In the genomic region with DNA sequence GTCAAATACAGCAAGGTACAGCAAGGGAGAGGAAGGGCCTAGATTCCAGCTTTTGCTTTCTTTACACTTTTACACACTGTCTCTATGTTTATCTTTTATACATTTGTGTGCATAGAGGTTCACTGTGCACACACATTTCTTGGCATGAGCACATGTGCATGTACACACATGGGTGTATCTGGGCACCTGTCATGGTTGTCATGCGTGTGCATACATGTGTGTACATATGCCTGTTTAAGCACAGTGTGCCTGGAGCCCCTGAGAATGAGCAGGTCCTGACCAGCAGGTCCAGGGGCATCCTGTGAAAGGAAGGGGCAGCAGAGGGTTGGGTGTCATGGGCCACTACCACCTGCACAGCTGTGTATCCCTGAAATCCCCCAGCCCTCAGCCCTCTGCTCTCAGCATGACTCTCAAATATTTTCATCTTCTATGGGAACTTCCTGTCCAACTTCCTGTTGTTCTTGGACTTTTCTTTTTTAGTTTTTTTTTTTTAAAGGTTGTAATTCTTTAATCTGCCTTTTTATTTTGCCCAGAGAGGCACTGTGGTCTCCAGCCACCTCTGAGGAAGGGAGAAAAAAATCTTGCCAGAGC, we compare ENCODE assay signal across 16 cellular contexts.
DNase-seq lines count a peak whose midpoint lies in the region; ATAC-seq and TF ChIP-seq lines count a peak whose summit lies in the region.
"Had no signal": no experiment of that assay in that cellular context is flagged by ENCODE, and none has a peak within 500 bp of the region (broad histone marks: within the 10 kb centered on the region; RNA-seq: fewer than 3 reads in every experiment).

No MANE protein-coding gene starts in this region.

- H3K4me1 ChIP-seq in BLaER1 treated with 17β-estradiol and CSF1 and Interleukin-3, amounts not matched to agents 10 nM and 100 nM, result peaks cover 18 to 30% (median 25%) of the 10 kb centered on the region in 10 experiments
- H3K4me1 ChIP-seq: HAP-1 had no signal

- no peaks in the 10 kb centered on the region for H3K27me3 Mint-ChIP-seq in chondrocyte (ENCODE audit: low read depth)
- H3K27me3 Mint-ChIP-seq in nephron (ENCODE audit: low read depth), result no peaks in the 10 kb centered on the region

- H3K4me1 Mint-ChIP-seq in chondrocyte (ENCODE audit: low read depth) (peaks cover 18% of the 10 kb centered on the region), nephron (no peaks in the 10 kb centered on the region)

- no peaks in the 10 kb centered on the region for H4K20me1 ChIP-seq in BLaER1 treated with 17β-estradiol and CSF1 and Interleukin-3, amounts not matched to agents 10 nM and 100 nM

- H3K27ac Mint-ChIP-seq in chondrocyte (ENCODE audit: unreplicated experiment) (peak overlapping the region; percentile 63), nephron (peak overlapping the region in 2 of 3 experiments; percentile 17 to 58)

- no peaks in the 10 kb centered on the region for H3K36me3 Mint-ChIP-seq in chondrocyte (ENCODE audit: low read depth)
- no peaks in the 10 kb centered on the region for H3K36me3 Mint-ChIP-seq in nephron (ENCODE audit: low read depth)
- H3K36me3 Mint-ChIP-seq: CD14-positive monocyte had no signal

- no peak for TF ChIP-seq CTCF in GM13977 (IDR thresholded peaks at IDR 0.05; ENCODE audit: extremely low read depth, insufficient read depth, missing control alignments)
- no peak for TF ChIP-seq CTCF in chondrocyte (IDR thresholded peaks at IDR 0.05)
- TF ChIP-seq CTCF in nephron (IDR thresholded peaks at IDR 0.05; ENCODE audit: unreplicated experiment in 3 of 3), result no peak

- in situ Hi-C loops in GM13977 (cut with MboI; ENCODE audit: low pct_unique_long_range_greater_than_20kb, low sequenced_read_pairs, unreplicated experiment), result no loop called here

- H3K36me3 ChIP-seq in BLaER1 treated with 17β-estradiol and CSF1 and Interleukin-3, amounts not matched to agents 10 nM and 100 nM, result no peaks in the 10 kb centered on the region
- H3K36me3 ChIP-seq: HAP-1 had no signal

- H3K27ac ChIP-seq in BLaER1 treated with 17β-estradiol and CSF1 and Interleukin-3, amounts not matched to agents 10 nM and 100 nM, result peak overlapping the region in 6 of 11 experiments; percentile 6 to 33 (median 17); a peak in 5 of 22 replicates

- H3K4me3 Mint-ChIP-seq in chondrocyte (ENCODE audit: unreplicated experiment) (no peak overlapping the region), nephron (no peak overlapping the region)
- H3K4me3 Mint-ChIP-seq: CD14-positive monocyte, immature natural killer cell had no signal

- peak; percentile 20 for DNase-seq in GM13977 (ENCODE audit: low spot score)
- DNase-seq in chondrocyte (ENCODE audit: low spot score), result no peak
- DNase-seq in GM19238 (ENCODE audit: insufficient read length, low spot score), result no peak
- DNase-seq: dorsolateral prefrontal cortex; immature natural killer cell; KBM-7; NCI-H1694; posterior cingulate gyrus; RPMI8226; stimulated activated CD4-positive, alpha-beta T cell treated with anti-CD3 and anti-CD28 coated beads, Interleukin-2, amount 100 ng/mL, for 24 hours had no signal

- H3K9me3 Mint-ChIP-seq in chondrocyte (ENCODE audit: low read depth), result peaks cover 9% of the 10 kb centered on the region
- peaks cover 7% of the 10 kb centered on the region for H3K9me3 Mint-ChIP-seq in nephron
- H3K9me3 Mint-ChIP-seq: immature natural killer cell had no signal

- H3K9ac ChIP-seq in BLaER1 treated with 17β-estradiol and CSF1 and Interleukin-3, amounts not matched to agents 10 nM and 100 nM, result peak overlapping the region in 1 of 11 experiments; percentile 12; a peak in 1 of 22 replicates

- no peaks in the 10 kb centered on the region for H3K27me3 ChIP-seq in BLaER1 treated with 17β-estradiol and CSF1 and Interleukin-3, amounts not matched to agents 10 nM and 100 nM
- H3K27me3 ChIP-seq: dorsolateral prefrontal cortex had no signal

- H3K9me3 ChIP-seq in BLaER1 treated with 17β-estradiol and CSF1 and Interleukin-3, amounts not matched to agents 10 nM and 100 nM (replicated peaks in 1 of 11), result peaks cover 0 to 18% (median 11%) of the 10 kb centered on the region in 11 experiments; a peak in 15 of 22 replicates
- H3K9me3 ChIP-seq: HAP-1 had no signal

- no peak overlapping the region for H3K4me3 ChIP-seq in BLaER1 treated with 17β-estradiol and CSF1 and Interleukin-3, amounts not matched to agents 10 nM and 100 nM
- H3K4me3 ChIP-seq: dorsolateral prefrontal cortex, HAP-1 had no signal

- ATAC-seq in GM18498 (IDR thresholded peaks at IDR 0.05; ENCODE audit: unreplicated experiment), result no peak
- ATAC-seq in GM18867 (IDR thresholded peaks at IDR 0.05; ENCODE audit: unreplicated experiment), result no peak

- peak overlapping the region; percentile 25 to 72 (median 48) for H3K4me2 ChIP-seq in BLaER1 treated with 17β-estradiol and CSF1 and Interleukin-3, amounts not matched to agents 10 nM and 100 nM
